In the genomic region with DNA sequence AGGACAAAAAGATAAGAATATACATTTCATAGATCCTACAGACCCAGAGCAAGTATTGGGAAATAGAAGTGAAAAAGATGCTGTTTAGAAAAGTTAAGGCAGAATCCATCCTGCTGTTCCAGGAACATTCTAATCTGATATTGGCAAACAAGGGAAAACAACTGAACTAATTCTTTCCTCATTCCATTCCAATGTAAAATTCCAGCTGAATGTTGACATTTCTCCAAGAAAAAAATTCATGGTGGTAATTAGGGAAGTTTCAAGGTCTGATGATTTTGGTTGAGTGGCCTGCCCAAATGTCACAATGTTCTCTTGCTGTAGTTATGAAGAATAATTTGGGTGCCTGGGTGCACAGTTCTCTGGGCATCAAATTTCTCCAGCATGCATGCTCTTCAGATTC, we compare ENCODE assay signal across 1 cellular context.
TF ChIP-seq lines count a peak whose summit lies in the region.

No MANE protein-coding gene starts in this region.

TF ChIP-seq in SK-N-SH, 30 proteins besides CTCF, POLR2A, EP300 and RAD21:
- no peak for TF ChIP-seq POLR2AphosphoS5 (IDR thresholded peaks at IDR 0.05; ENCODE audit: low read depth, low read length)
- TF ChIP-seq JUND (IDR thresholded peaks at IDR 0.05): no peak
- no peak for TF ChIP-seq FOSL2 (IDR thresholded peaks at IDR 0.05; ENCODE audit: borderline replicate concordance, low read depth)
- TF ChIP-seq YY1 (IDR thresholded peaks at IDR 0.05; ENCODE audit: low read depth): no peak
- TF ChIP-seq EZH2phosphoT487 (IDR thresholded peaks at IDR 0.05; ENCODE audit: borderline replicate concordance, low read depth): no peak
- no peak for TF ChIP-seq NFIC (IDR thresholded peaks at IDR 0.05; ENCODE audit: borderline replicate concordance)
- TF ChIP-seq, protein P1, sequence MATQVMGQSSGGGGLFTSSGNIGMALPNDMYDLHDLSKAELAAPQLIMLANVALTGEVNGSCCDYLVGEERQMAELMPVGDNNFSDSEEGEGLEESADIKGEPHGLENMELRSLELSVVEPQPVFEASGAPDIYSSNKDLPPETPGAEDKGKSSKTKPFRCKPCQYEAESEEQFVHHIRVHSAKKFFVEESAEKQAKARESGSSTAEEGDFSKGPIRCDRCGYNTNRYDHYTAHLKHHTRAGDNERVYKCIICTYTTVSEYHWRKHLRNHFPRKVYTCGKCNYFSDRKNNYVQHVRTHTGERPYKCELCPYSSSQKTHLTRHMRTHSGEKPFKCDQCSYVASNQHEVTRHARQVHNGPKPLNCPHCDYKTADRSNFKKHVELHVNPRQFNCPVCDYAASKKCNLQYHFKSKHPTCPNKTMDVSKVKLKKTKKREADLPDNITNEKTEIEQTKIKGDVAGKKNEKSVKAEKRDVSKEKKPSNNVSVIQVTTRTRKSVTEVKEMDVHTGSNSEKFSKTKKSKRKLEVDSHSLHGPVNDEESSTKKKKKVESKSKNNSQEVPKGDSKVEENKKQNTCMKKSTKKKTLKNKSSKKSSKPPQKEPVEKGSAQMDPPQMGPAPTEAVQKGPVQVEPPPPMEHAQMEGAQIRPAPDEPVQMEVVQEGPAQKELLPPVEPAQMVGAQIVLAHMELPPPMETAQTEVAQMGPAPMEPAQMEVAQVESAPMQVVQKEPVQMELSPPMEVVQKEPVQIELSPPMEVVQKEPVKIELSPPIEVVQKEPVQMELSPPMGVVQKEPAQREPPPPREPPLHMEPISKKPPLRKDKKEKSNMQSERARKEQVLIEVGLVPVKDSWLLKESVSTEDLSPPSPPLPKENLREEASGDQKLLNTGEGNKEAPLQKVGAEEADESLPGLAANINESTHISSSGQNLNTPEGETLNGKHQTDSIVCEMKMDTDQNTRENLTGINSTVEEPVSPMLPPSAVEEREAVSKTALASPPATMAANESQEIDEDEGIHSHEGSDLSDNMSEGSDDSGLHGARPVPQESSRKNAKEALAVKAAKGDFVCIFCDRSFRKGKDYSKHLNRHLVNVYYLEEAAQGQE (IDR thresholded peaks at IDR 0.05; ENCODE audit: low read depth, low read length): no peak
- TF ChIP-seq, protein P2, sequence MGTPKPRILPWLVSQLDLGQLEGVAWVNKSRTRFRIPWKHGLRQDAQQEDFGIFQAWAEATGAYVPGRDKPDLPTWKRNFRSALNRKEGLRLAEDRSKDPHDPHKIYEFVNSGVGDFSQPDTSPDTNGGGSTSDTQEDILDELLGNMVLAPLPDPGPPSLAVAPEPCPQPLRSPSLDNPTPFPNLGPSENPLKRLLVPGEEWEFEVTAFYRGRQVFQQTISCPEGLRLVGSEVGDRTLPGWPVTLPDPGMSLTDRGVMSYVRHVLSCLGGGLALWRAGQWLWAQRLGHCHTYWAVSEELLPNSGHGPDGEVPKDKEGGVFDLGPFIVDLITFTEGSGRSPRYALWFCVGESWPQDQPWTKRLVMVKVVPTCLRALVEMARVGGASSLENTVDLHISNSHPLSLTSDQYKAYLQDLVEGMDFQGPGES (IDR thresholded peaks at IDR 0.05; ENCODE audit: low read depth, low read length): no peak
- TF ChIP-seq, protein P3, sequence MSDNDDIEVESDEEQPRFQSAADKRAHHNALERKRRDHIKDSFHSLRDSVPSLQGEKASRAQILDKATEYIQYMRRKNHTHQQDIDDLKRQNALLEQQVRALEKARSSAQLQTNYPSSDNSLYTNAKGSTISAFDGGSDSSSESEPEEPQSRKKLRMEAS (IDR thresholded peaks at IDR 0.05; ENCODE audit: low read depth): no peak
- no peak for TF ChIP-seq SMC3 (IDR thresholded peaks at IDR 0.05; ENCODE audit: low read depth, low read length)
- TF ChIP-seq GATA2 (CRISPR knock-in tag; IDR thresholded peaks at IDR 0.05): no peak
- no peak for TF ChIP-seq TEAD4 (IDR thresholded peaks at IDR 0.05; ENCODE audit: borderline replicate concordance, insufficient read depth)
- TF ChIP-seq ELF1 (IDR thresholded peaks at IDR 0.05): no peak
